9 cellular contexts compared by ENCODE assay signal in genomic region chr4:93002240-93002639, GRCh38.
"Had no signal": no experiment of that assay in that cellular context is flagged by ENCODE, and none has a peak within 500 bp of the region (broad histone marks: within the 10 kb centered on the region; RNA-seq: fewer than 3 reads in every experiment).

No MANE protein-coding gene starts in this region.

- FAIRE-seq: H54 had no signal

- H3K9me3 Mint-ChIP-seq: GM23338, H9 had no signal

- H3K9ac ChIP-seq: GM23248 had no signal

- H2AFZ ChIP-seq: GM23248, GM23338 had no signal

- H3K27ac ChIP-seq: GM23248 had no signal

- H3K4me2 ChIP-seq: GM23338 had no signal

- H3K4me3 Mint-ChIP-seq: GM23338, H9, HFFc6 had no signal

- H3K9me3 ChIP-seq: HAP-1 had no signal

- H3K4me3 ChIP-seq: GM23248, GM23338, HAP-1 had no signal

- H3K27ac Mint-ChIP-seq: GM23338, H9, HFFc6 had no signal

- H3K4me1 ChIP-seq: HAP-1 had no signal

- H3K4me1 Mint-ChIP-seq: GM23338, H9 had no signal

- DNase-seq: GM23248, GOT3, H7, H9, HCEC 1CT, HFFc6 had no signal

- H3K36me3 ChIP-seq: HAP-1 had no signal

- ATAC-seq: GM23338 had no signal
